ENCODE assay signal across 19 cellular contexts in genomic region chr20:19460386-19460785, GRCh38.
DNase-seq lines count a peak whose midpoint lies in the region; ATAC-seq and TF ChIP-seq lines count a peak whose summit lies in the region.
"Had no signal": no experiment of that assay in that cellular context is flagged by ENCODE, and none has a peak within 500 bp of the region (broad histone marks: within the 10 kb centered on the region; RNA-seq: fewer than 3 reads in every experiment).

No MANE protein-coding gene starts in this region.

- TF ChIP-seq CTCF in osteoblast (IDR thresholded peaks at IDR 0.05; ENCODE audit: extremely low read depth, low read depth, low read length) (no peak), GM20000 (IDR thresholded peaks at IDR 0.05; ENCODE audit: extremely low read depth, missing control alignments) (no peak)

- peak; percentile 53 for ATAC-seq in esophagus mucosa
- ATAC-seq: Right ventricle myocardium inferior had no signal

- no peak overlapping the region for H3K27ac ChIP-seq in osteoblast (ENCODE audit: low read depth, low read length)
- H3K27ac ChIP-seq: parathyroid adenoma had no signal

- peaks cover 4% of the 10 kb centered on the region for H3K4me1 ChIP-seq in osteoblast (ENCODE audit: insufficient read depth, low read length)

- H4K20me1 ChIP-seq in osteoblast (ENCODE audit: insufficient read depth, low read length): no peaks in the 10 kb centered on the region

- H2AFZ ChIP-seq in osteoblast (ENCODE audit: low read length): no peak overlapping the region
- H2AFZ ChIP-seq: parathyroid adenoma had no signal

- no peak overlapping the region for H3K4me3 ChIP-seq in osteoblast (ENCODE audit: insufficient read depth, low read length)

- H3K9me3 ChIP-seq in osteoblast (ENCODE audit: low read depth, low read length): no peaks in the 10 kb centered on the region

- no peak overlapping the region for H3K4me2 ChIP-seq in osteoblast (ENCODE audit: insufficient read depth, low read length)

- H3K27me3 ChIP-seq in osteoblast (ENCODE audit: insufficient read depth, low read length): no peaks in the 10 kb centered on the region

- peak; percentile 87 for DNase-seq in EH (ENCODE audit: low read depth)
- DNase-seq in MV-4-11 (lab: John Stamatoyannopoulos, UW): peak; percentile 61
- peak; percentile 52 for DNase-seq in osteoblast (ENCODE audit: insufficient read length, low spot score, missing footprints)
- no peak for DNase-seq in NCI-H82 (lab: John Stamatoyannopoulos, UW)
- DNase-seq in H4 (ENCODE audit: low spot score): no peak
- no peak for DNase-seq in GM20000 (ENCODE audit: low spot score)
- no peak for DNase-seq in GM03348 (ENCODE audit: low spot score)
- DNase-seq: activated naive CD4-positive, alpha-beta T cell; activated T-cell treated with anti-CD3 and anti-CD28 coated beads for 4 hours; GF-D8; immature natural killer cell; NCI-H1048; NCI-H2081; NCI-H510A; stimulated activated CD4-positive, alpha-beta T cell treated with anti-CD3 and anti-CD28 coated beads, Interleukin-4, amount 100 ng/mL, for 24 hours; T-cell had no signal

- no peaks in the 10 kb centered on the region for H3K79me2 ChIP-seq in osteoblast (ENCODE audit: insufficient read depth, low read length)
- H3K79me2 ChIP-seq: parathyroid adenoma had no signal

- no peaks in the 10 kb centered on the region for H3K36me3 ChIP-seq in osteoblast (ENCODE audit: insufficient read depth, low read length)

Comparison
In these comparisons a context has a peak if more than half of its experiments do, and no peak if none do; other contexts are left out.
1. DNase-seq: peak in EH (single experiment), MV-4-11 (single experiment) and osteoblast (single experiment); none in NCI-H82 (single experiment), H4 (single experiment), GM20000 (single experiment) and GM03348 (single experiment).